ENCODE assay signal across 1 cellular context in genomic region chr1:99594205-99594604, GRCh38.
TF ChIP-seq lines count a peak whose summit lies in the region.

No MANE protein-coding gene starts in this region.

TF ChIP-seq in IMR-90, 13 proteins besides CTCF, POLR2A, EP300 and RAD21 (continued from another document):
- TF ChIP-seq USF2 (IDR thresholded peaks at IDR 0.05; ENCODE audit: low read depth, low read length): no peak
- no peak for TF ChIP-seq MAFK (IDR thresholded peaks at IDR 0.05; ENCODE audit: low read depth, low read length)
- TF ChIP-seq RCOR1 (IDR thresholded peaks at IDR 0.05; ENCODE audit: insufficient replicate concordance, low read length): no peak
- no peak for TF ChIP-seq NFE2L2 (IDR thresholded peaks at IDR 0.05; ENCODE audit: low read depth, low read length)
